ENCODE assay signal across 13 cellular contexts in the genomic region with DNA sequence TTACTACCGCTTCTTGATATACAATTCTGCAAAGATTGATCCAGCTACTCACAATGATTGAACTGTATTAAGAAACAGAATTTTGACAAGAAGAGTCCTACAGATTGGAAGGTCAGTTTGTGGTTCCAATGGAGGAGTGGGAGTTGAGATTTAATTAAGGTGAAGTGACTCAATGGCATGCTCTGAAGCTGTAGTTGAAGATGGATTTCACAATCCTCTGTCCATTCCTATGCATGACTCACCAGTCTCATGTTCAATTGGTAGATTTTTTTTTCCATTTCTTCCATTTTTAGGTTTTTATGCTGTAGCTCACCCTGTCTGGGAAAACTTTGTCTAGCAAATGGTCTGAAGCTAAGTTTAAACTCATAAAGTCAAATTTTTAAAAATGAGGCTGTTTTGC.
DNase-seq lines count a peak whose midpoint lies in the region; ATAC-seq and TF ChIP-seq lines count a peak whose summit lies in the region.
"Had no signal": no experiment of that assay in that cellular context is flagged by ENCODE, and none has a peak within 500 bp of the region (broad histone marks: within the 10 kb centered on the region; RNA-seq: fewer than 3 reads in every experiment).

No MANE protein-coding gene starts in this region.

- H3K9me3 Mint-ChIP-seq in activated T-cell treated with anti-CD3 and anti-CD28 coated beads, Interleukin-2, amount 50 U/mL, for 72 hours, result no peaks in the 10 kb centered on the region
- H3K9me3 Mint-ChIP-seq: activated naive CD4-positive, alpha-beta T cell treated with anti-CD3 and anti-CD28 coated beads, Interleukin-2, amount 50 U/mL, for 24 hours; nephron had no signal

- ATAC-seq in activated T-cell treated with anti-CD3 and anti-CD28 coated beads, Interleukin-2, amount 50 U/mL, for 72 hours (replicated peaks in 1 of 2), result no peak
- ATAC-seq in GM19467 (IDR thresholded peaks at IDR 0.05; ENCODE audit: unreplicated experiment), result no peak
- no peak for ATAC-seq in GM18519 (IDR thresholded peaks at IDR 0.05; ENCODE audit: low FRiP score, unreplicated experiment)
- no peak for ATAC-seq in HG03196 (IDR thresholded peaks at IDR 0.05; ENCODE audit: unreplicated experiment)

- no peaks in the 10 kb centered on the region for H3F3A ChIP-seq in SK-N-SH (replicated peaks; ENCODE audit: insufficient read depth)

- H3K27ac Mint-ChIP-seq in activated T-cell treated with anti-CD3 and anti-CD28 coated beads, Interleukin-2, amount 50 U/mL, for 72 hours, result peak overlapping the region; percentile 38
- H3K27ac Mint-ChIP-seq: activated naive CD4-positive, alpha-beta T cell treated with anti-CD3 and anti-CD28 coated beads, Interleukin-2, amount 50 U/mL, for 24 hours; nephron had no signal

- CTCF ChIA-PET in SK-N-SH (lab: Yijun Ruan, JAX), result no interaction called here

- no peak overlapping the region for H3K4me3 ChIP-seq in SK-N-SH (ENCODE audit: low read depth in 2 of 2, low read length in 1 of 2)

- no peak for TF ChIP-seq CTCF in SK-N-SH (IDR thresholded peaks at IDR 0.05)

- TF ChIP-seq EP300 in SK-N-SH (IDR thresholded peaks at IDR 0.05; ENCODE audit: borderline replicate concordance in 1 of 2, low read depth in 1 of 2, low read length in 1 of 2), result peak in 1 of 2 experiments; percentile 47; a peak in 1 of 4 replicates

- H3K27me3 ChIP-seq in SK-N-SH (ENCODE audit: insufficient read depth), result no peaks in the 10 kb centered on the region

- H3K9me3 ChIP-seq in SK-N-SH, result no peaks in the 10 kb centered on the region

- WGBS in SK-N-SH (ENCODE audit: low lambda C conversion rate), result 27% methylated on average over 1 of the region's 1 CpG

- H3K9me2 ChIP-seq in SK-N-SH, result no peaks in the 10 kb centered on the region

- no peaks in the 10 kb centered on the region for H3K27me3 Mint-ChIP-seq in activated T-cell treated with anti-CD3 and anti-CD28 coated beads, Interleukin-2, amount 50 U/mL, for 72 hours (ENCODE audit: low read depth)
- H3K27me3 Mint-ChIP-seq: activated naive CD4-positive, alpha-beta T cell treated with anti-CD3 and anti-CD28 coated beads, Interleukin-2, amount 50 U/mL, for 24 hours had no signal

- no peak overlapping the region for H2AFZ ChIP-seq in SK-N-SH (ENCODE audit: low read depth)

- no peak overlapping the region for H3K4me3 Mint-ChIP-seq in activated T-cell treated with anti-CD3 and anti-CD28 coated beads, Interleukin-2, amount 50 U/mL, for 72 hours
- H3K4me3 Mint-ChIP-seq: activated naive CD4-positive, alpha-beta T cell treated with anti-CD3 and anti-CD28 coated beads, Interleukin-2, amount 50 U/mL, for 24 hours; nephron had no signal

- no peaks in the 10 kb centered on the region for H3K36me3 ChIP-seq in SK-N-SH (replicated peaks in 1 of 2; ENCODE audit: control insufficient read depth in 1 of 2, insufficient read depth in 2 of 2, low read length in 1 of 2)

- peaks cover 60% of the 10 kb centered on the region for H3K4me1 Mint-ChIP-seq in activated T-cell treated with anti-CD3 and anti-CD28 coated beads, Interleukin-2, amount 50 U/mL, for 72 hours (ENCODE audit: low read depth)
- H3K4me1 Mint-ChIP-seq: nephron had no signal

- POLR2A ChIA-PET in SK-N-SH (lab: Yijun Ruan, JAX), result no interaction called here

- TF ChIP-seq RAD21 in SK-N-SH (IDR thresholded peaks at IDR 0.05; ENCODE audit: low read length), result no peak

- no peak overlapping the region; a peak in 1 of 4 replicates for H3K27ac ChIP-seq in SK-N-SH (ENCODE audit: low read depth in 2 of 2, low read length in 1 of 2)
- H3K27ac ChIP-seq: C4-2B, HL-60 had no signal

- no peaks in the 10 kb centered on the region for H4K20me1 ChIP-seq in SK-N-SH (ENCODE audit: insufficient read depth)

- no peaks in the 10 kb centered on the region; a peak in 1 of 4 replicates for H3K4me1 ChIP-seq in SK-N-SH (ENCODE audit: control insufficient read depth in 1 of 2, insufficient read depth in 2 of 2, low read depth in 1 of 2, low read length in 1 of 2)

- H3K79me2 ChIP-seq in SK-N-SH (ENCODE audit: insufficient read depth), result no peaks in the 10 kb centered on the region

- no peak overlapping the region for H3K9ac ChIP-seq in SK-N-SH

- DNase-seq in activated T-cell treated with anti-CD3 and anti-CD28 coated beads, Interleukin-2, amount 50 U/mL, for 72 hours, result no peak
- no peak for DNase-seq in activated T-cell treated with anti-CD3 and anti-CD28 coated beads, Interleukin-2, amount 50 U/mL, for 48 hours
- DNase-seq in SK-N-SH (no peak), fibroblast of gingiva (ENCODE audit: low read depth) (peak; percentile 73), stromal cell of bone marrow (ENCODE audit: low read depth) (peak; percentile 77)
- DNase-seq: NCI-H510A had no signal

- no peak overlapping the region for H3K4me2 ChIP-seq in SK-N-SH

- peaks cover 4 to 5% of the 10 kb centered on the region in 2 donors for H3K36me3 Mint-ChIP-seq in activated T-cell treated with anti-CD3 and anti-CD28 coated beads, Interleukin-2, amount 50 U/mL, for 72 hours (ENCODE audit: insufficient read depth in 2 of 2)
- H3K36me3 Mint-ChIP-seq: activated naive CD4-positive, alpha-beta T cell treated with anti-CD3 and anti-CD28 coated beads, Interleukin-2, amount 50 U/mL, for 24 hours had no signal

TF ChIP-seq in SK-N-SH, 30 proteins besides CTCF, POLR2A, EP300 and RAD21:
- TF ChIP-seq, protein P1, sequence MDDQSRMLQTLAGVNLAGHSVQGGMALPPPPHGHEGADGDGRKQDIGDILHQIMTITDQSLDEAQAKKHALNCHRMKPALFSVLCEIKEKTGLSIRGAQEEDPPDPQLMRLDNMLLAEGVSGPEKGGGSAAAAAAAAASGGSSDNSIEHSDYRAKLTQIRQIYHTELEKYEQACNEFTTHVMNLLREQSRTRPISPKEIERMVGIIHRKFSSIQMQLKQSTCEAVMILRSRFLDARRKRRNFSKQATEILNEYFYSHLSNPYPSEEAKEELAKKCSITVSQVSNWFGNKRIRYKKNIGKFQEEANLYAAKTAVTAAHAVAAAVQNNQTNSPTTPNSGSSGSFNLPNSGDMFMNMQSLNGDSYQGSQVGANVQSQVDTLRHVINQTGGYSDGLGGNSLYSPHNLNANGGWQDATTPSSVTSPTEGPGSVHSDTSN (IDR thresholded peaks at IDR 0.05), result peak; percentile 57
- TF ChIP-seq FOSL2 (IDR thresholded peaks at IDR 0.05; ENCODE audit: borderline replicate concordance, low read depth) (peak; percentile 81), MEF2A (IDR thresholded peaks at IDR 0.05; ENCODE audit: borderline replicate concordance, low read depth) (no peak), JUND (IDR thresholded peaks at IDR 0.05) (peak; percentile 83), POLR2AphosphoS5 (IDR thresholded peaks at IDR 0.05; ENCODE audit: low read depth, low read length) (no peak), TEAD4 (IDR thresholded peaks at IDR 0.05; ENCODE audit: borderline replicate concordance, insufficient read depth) (0 out of 2 replicates have a peak, but pooled peaks have one; percentile 42), RCOR1 (IDR thresholded peaks at IDR 0.05; ENCODE audit: low read length) (no peak), TCF12 (IDR thresholded peaks at IDR 0.05) (peak; percentile 57)

Comparison
In these comparisons a context has a peak if more than half of its experiments do, and no peak if none do; other contexts are left out.
1. DNase-seq: peak in fibroblast of gingiva (single experiment) and stromal cell of bone marrow (single experiment); none in activated T-cell treated with anti-CD3 and anti-CD28 coated beads, Interleukin-2, amount 50 U/mL, for 72 hours (0 of 2), activated T-cell treated with anti-CD3 and anti-CD28 coated beads, Interleukin-2, amount 50 U/mL, for 48 hours (0 of 2) and SK-N-SH (single experiment).